Comparison of ENCODE assay signal across 34 cellular contexts in the genomic region with DNA sequence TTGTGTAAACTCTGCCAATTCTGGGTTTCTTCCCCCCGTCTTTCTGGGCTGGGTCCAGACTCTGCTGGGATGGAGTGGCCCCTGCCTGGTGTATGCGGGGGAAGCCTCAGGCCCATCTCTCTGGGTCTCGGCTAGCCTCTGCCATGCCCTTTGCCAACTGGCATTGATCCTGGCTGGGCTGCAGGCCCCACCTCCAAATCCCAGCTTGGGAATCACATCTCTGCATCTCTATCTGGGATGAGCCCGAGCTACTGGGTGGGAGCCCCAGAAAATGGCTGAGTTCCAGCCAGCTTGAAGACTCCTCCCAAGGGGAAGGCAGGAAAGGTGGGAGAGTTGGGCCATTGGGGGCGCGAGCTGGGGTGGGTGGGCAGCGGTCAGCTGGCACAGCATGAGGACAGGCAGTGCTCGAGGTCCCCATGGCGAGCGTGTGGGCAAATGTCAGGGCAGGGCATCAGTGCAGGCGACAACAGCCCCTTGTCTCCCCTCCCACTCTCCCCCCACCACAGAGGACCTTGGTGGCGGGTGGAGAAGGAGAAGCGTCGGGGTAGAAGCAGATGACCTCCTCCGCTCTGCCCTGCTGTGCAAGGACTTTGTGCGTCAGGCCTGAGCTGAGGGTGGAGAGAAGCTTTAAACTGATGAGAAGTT.
"Had no signal": no experiment of that assay in that cellular context is flagged by ENCODE, and none has a peak within 500 bp of the region (broad histone marks: within the 10 kb centered on the region; RNA-seq: fewer than 3 reads in every experiment).

No MANE protein-coding gene starts in this region.

- H3K36me3 Mint-ChIP-seq: activated CD4-positive, alpha-beta memory T cell treated with anti-CD3 and anti-CD28 coated beads for 36 hours; activated CD8-positive, alpha-beta memory T cell treated with anti-CD3 and anti-CD28 coated beads, Interleukin-2, amount 10 ng/mL, durations not matched to agents 7 days and 5 days; activated naive CD4-positive, alpha-beta T cell treated with anti-CD3 and anti-CD28 coated beads, Interleukin-2, amount 50 U/mL, for 24 hours; activated naive CD8-positive, alpha-beta T cell treated with anti-CD3 and anti-CD28 coated beads for 36 hours had no signal

- H3K27me3 ChIP-seq: adrenal gland, body of pancreas, colonic mucosa, esophagus squamous epithelium had no signal

- DNase-seq: activated CD4-positive, alpha-beta memory T cell treated with anti-CD3 and anti-CD28 coated beads for 36 hours; activated CD4-positive, alpha-beta T cell treated with anti-CD3 and anti-CD28 coated beads for 36 hours; activated CD4-positive, alpha-beta T cell treated with anti-CD3 and anti-CD28 coated beads, Interleukin-2, amount 10 ng/mL, durations not matched to agents 24 days and 14 days; activated CD4-positive, CD25-positive, alpha-beta regulatory T cell; activated CD4-positive, CD25-positive, alpha-beta regulatory T cell treated with anti-CD3 and anti-CD28 coated beads, Interleukin-2, amount 50 U/mL, for 72 hours; activated CD8-positive, alpha-beta memory T cell treated with anti-CD3 and anti-CD28 coated beads, Interleukin-2, amount 10 ng/mL, durations not matched to agents 7 days and 5 days; activated CD8-positive, alpha-beta memory T cell treated with anti-CD3 and anti-CD28 coated beads, Interleukin-2, amount 50 U/mL, for 4 hours; activated CD8-positive, alpha-beta T cell treated with anti-CD3 and anti-CD28 coated beads, Interleukin-2, amount 10 ng/mL, durations not matched to agents 7 days and 5 days; activated gamma-delta T cell treated with Interleukin-2 at 50 U/mL for 16 hours; activated naive CD4-positive, alpha-beta T cell treated with Interleukin-2 at 50 U/mL for 16 hours; activated naive CD8-positive, alpha-beta T cell treated with anti-CD3 and anti-CD28 coated beads for 36 hours; activated naive CD8-positive, alpha-beta T cell treated with anti-CD3 and anti-CD28 coated beads, Interleukin-2, amount 50 U/mL, for 24 hours; activated T-cell treated with anti-CD3 and anti-CD28 coated beads, Interleukin-2, amount 50 U/mL, for 1 hour; activated T-cell treated with anti-CD3 and anti-CD28 coated beads, Interleukin-2, amount 50 U/mL, for 48 hours; adrenal gland; amygdala; aorta; body of pancreas; central memory CD4-positive, alpha-beta T cell; cerebellar nuclear complex; colonic mucosa; effector CD8-positive, alpha-beta T cell; esophagus squamous epithelium; gastrocnemius medialis; glutamatergic neuron; heart left ventricle; T-helper 1 cell; T-helper 17 cell; T1000 had no signal

- H3K27ac Mint-ChIP-seq: activated CD4-positive, alpha-beta memory T cell treated with anti-CD3 and anti-CD28 coated beads for 36 hours; activated CD4-positive, alpha-beta T cell treated with anti-CD3 and anti-CD28 coated beads for 36 hours; activated CD4-positive, alpha-beta T cell treated with anti-CD3 and anti-CD28 coated beads, Interleukin-2, amount 10 ng/mL, durations not matched to agents 24 days and 14 days; activated CD8-positive, alpha-beta memory T cell treated with anti-CD3 and anti-CD28 coated beads, Interleukin-2, amount 10 ng/mL, durations not matched to agents 7 days and 5 days; activated CD8-positive, alpha-beta T cell treated with anti-CD3 and anti-CD28 coated beads, Interleukin-2, amount 10 ng/mL, durations not matched to agents 7 days and 5 days; activated naive CD4-positive, alpha-beta T cell treated with anti-CD3 and anti-CD28 coated beads, Interleukin-2, amount 50 U/mL, for 24 hours; activated naive CD8-positive, alpha-beta T cell treated with anti-CD3 and anti-CD28 coated beads for 36 hours; activated naive CD8-positive, alpha-beta T cell treated with anti-CD3 and anti-CD28 coated beads, Interleukin-2, amount 50 U/mL, for 24 hours; activated T-helper 1 cell treated with anti-CD3 and anti-CD28 coated beads, Interleukin-12 subunit alpha, Interleukin-12 subunit beta, Interleukin-2, Interleukin-4 antibody, amounts not matched to agents 30 ng/mL and 10 ng/mL and 1 ng/mL, durations not matched to agents 14 hours and 24 hours and 36 hours; activated T-helper 2 cell treated with anti-CD3 and anti-CD28 coated beads, Interferon-gamma antibody, Interleukin-2, Interleukin-4, amounts not matched to agents 10 μg/mL and 5 μg/mL and 100 μg/mL, durations not matched to agents 14 hours and 24 hours and 36 hours; T-helper 17 cell; T-helper 2 cell treated with Interferon-gamma antibody and Interleukin-4, amounts not matched to agents 5 μg/mL and 100 μg/mL, for 36 hours had no signal

- H3K36me3 ChIP-seq: adrenal gland, colonic mucosa, esophagus squamous epithelium, gastrocnemius medialis, heart left ventricle had no signal

- ATAC-seq: activated CD4-positive, alpha-beta T cell treated with anti-CD3 and anti-CD28 coated beads for 36 hours; activated CD8-positive, alpha-beta memory T cell treated with anti-CD3 and anti-CD28 coated beads, Interleukin-2, amount 10 ng/mL, durations not matched to agents 7 days and 5 days; activated CD8-positive, alpha-beta T cell treated with anti-CD3 and anti-CD28 coated beads, Interleukin-2, amount 10 ng/mL, durations not matched to agents 7 days and 5 days; activated naive CD8-positive, alpha-beta T cell treated with anti-CD3 and anti-CD28 coated beads, Interleukin-2, amount 50 U/mL, for 24 hours; body of pancreas; gastrocnemius medialis; heart left ventricle; T-helper 17 cell had no signal

- H3K4me1 Mint-ChIP-seq: activated CD4-positive, alpha-beta T cell treated with anti-CD3 and anti-CD28 coated beads for 36 hours; activated CD4-positive, alpha-beta T cell treated with anti-CD3 and anti-CD28 coated beads, Interleukin-2, amount 10 ng/mL, durations not matched to agents 24 days and 14 days; activated CD8-positive, alpha-beta memory T cell treated with anti-CD3 and anti-CD28 coated beads, Interleukin-2, amount 10 ng/mL, durations not matched to agents 7 days and 5 days; activated naive CD4-positive, alpha-beta T cell treated with anti-CD3 and anti-CD28 coated beads, Interleukin-2, amount 50 U/mL, for 24 hours; activated naive CD8-positive, alpha-beta T cell treated with anti-CD3 and anti-CD28 coated beads for 36 hours; activated naive CD8-positive, alpha-beta T cell treated with anti-CD3 and anti-CD28 coated beads, Interleukin-2, amount 50 U/mL, for 24 hours; T-helper 17 cell had no signal

- H3K9me3 ChIP-seq: adrenal gland, body of pancreas, colonic mucosa, esophagus squamous epithelium, gastrocnemius medialis, heart left ventricle had no signal

- H3K4me3 ChIP-seq: adrenal gland, body of pancreas, colonic mucosa, esophagus squamous epithelium, gastrocnemius medialis, heart left ventricle had no signal

- H3K27ac ChIP-seq: adrenal gland, body of pancreas, colonic mucosa, epithelial cell of prostate, esophagus squamous epithelium, gastrocnemius medialis, heart left ventricle had no signal

- H3K9me3 Mint-ChIP-seq: activated CD4-positive, alpha-beta memory T cell treated with anti-CD3 and anti-CD28 coated beads for 36 hours; activated CD4-positive, alpha-beta T cell treated with anti-CD3 and anti-CD28 coated beads, Interleukin-2, amount 10 ng/mL, durations not matched to agents 24 days and 14 days; activated naive CD4-positive, alpha-beta T cell treated with anti-CD3 and anti-CD28 coated beads, Interleukin-2, amount 50 U/mL, for 24 hours; activated naive CD8-positive, alpha-beta T cell treated with anti-CD3 and anti-CD28 coated beads for 36 hours; activated naive CD8-positive, alpha-beta T cell treated with anti-CD3 and anti-CD28 coated beads, Interleukin-2, amount 50 U/mL, for 24 hours; activated T-helper 1 cell treated with anti-CD3 and anti-CD28 coated beads, Interleukin-12 subunit alpha, Interleukin-12 subunit beta, Interleukin-2, Interleukin-4 antibody, amounts not matched to agents 30 ng/mL and 10 ng/mL and 1 ng/mL, durations not matched to agents 14 hours and 24 hours and 36 hours; activated T-helper 2 cell treated with anti-CD3 and anti-CD28 coated beads, Interferon-gamma antibody, Interleukin-2, Interleukin-4, amounts not matched to agents 10 μg/mL and 5 μg/mL and 100 μg/mL, durations not matched to agents 14 hours and 24 hours and 36 hours; T-helper 2 cell treated with Interferon-gamma antibody and Interleukin-4, amounts not matched to agents 5 μg/mL and 100 μg/mL, for 36 hours had no signal

- H3K4me3 Mint-ChIP-seq: activated CD4-positive, alpha-beta memory T cell treated with anti-CD3 and anti-CD28 coated beads for 36 hours; activated CD4-positive, alpha-beta T cell treated with anti-CD3 and anti-CD28 coated beads for 36 hours; activated CD4-positive, alpha-beta T cell treated with anti-CD3 and anti-CD28 coated beads, Interleukin-2, amount 10 ng/mL, durations not matched to agents 24 days and 14 days; activated CD8-positive, alpha-beta memory T cell treated with anti-CD3 and anti-CD28 coated beads, Interleukin-2, amount 10 ng/mL, durations not matched to agents 7 days and 5 days; activated CD8-positive, alpha-beta T cell treated with anti-CD3 and anti-CD28 coated beads, Interleukin-2, amount 10 ng/mL, durations not matched to agents 7 days and 5 days; activated naive CD4-positive, alpha-beta T cell treated with anti-CD3 and anti-CD28 coated beads, Interleukin-2, amount 50 U/mL, for 24 hours; activated naive CD8-positive, alpha-beta T cell treated with anti-CD3 and anti-CD28 coated beads for 36 hours; activated naive CD8-positive, alpha-beta T cell treated with anti-CD3 and anti-CD28 coated beads, Interleukin-2, amount 50 U/mL, for 24 hours; activated T-helper 1 cell treated with anti-CD3 and anti-CD28 coated beads, Interleukin-12 subunit alpha, Interleukin-12 subunit beta, Interleukin-2, Interleukin-4 antibody, amounts not matched to agents 30 ng/mL and 10 ng/mL and 1 ng/mL, durations not matched to agents 14 hours and 24 hours and 36 hours; T-helper 17 cell; T-helper 2 cell treated with Interferon-gamma antibody and Interleukin-4, amounts not matched to agents 5 μg/mL and 100 μg/mL, for 36 hours had no signal

- H3K27me3 Mint-ChIP-seq: activated CD4-positive, alpha-beta memory T cell treated with anti-CD3 and anti-CD28 coated beads for 36 hours; activated CD4-positive, alpha-beta T cell treated with anti-CD3 and anti-CD28 coated beads for 36 hours; activated CD4-positive, alpha-beta T cell treated with anti-CD3 and anti-CD28 coated beads, Interleukin-2, amount 10 ng/mL, durations not matched to agents 24 days and 14 days; activated naive CD4-positive, alpha-beta T cell treated with anti-CD3 and anti-CD28 coated beads, Interleukin-2, amount 50 U/mL, for 24 hours; activated naive CD8-positive, alpha-beta T cell treated with anti-CD3 and anti-CD28 coated beads for 36 hours; activated naive CD8-positive, alpha-beta T cell treated with anti-CD3 and anti-CD28 coated beads, Interleukin-2, amount 50 U/mL, for 24 hours had no signal

- H3K4me1 ChIP-seq: adrenal gland, body of pancreas, colonic mucosa, gastrocnemius medialis, heart left ventricle had no signal
